ENCODE assay signal across 9 cellular contexts in the genomic region with DNA sequence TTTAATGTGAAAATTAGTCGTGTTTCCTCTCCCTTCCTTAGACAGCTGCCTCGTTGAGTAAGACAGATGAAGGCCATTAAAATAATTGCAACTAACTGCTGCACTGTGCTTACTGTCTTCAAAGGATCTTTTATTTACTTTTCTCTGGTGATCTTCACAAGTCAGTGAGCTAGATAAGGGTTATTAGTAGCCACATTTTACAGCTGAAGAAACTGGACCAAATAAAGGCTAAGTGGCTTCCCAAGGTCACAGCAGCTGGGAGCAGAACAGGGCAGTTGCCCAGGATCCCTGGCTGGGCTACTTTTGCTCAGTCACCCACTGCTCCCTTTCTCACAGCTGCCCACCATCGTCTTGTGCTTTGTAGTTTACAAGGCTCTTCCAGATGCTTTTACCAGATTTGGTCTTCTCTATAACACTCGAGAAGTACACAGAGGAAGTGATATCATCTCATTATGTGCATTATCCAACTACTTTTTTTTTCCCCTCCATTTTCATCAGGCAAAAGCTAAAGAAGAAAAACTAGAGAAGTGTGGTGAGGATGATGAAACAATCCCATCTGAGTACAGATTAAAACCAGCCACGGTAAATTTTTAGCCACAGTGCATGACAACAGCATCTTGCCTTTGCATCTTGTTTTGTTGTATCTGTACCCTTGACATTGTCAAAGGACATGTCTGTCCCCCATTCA.
DNase-seq lines count a peak whose midpoint lies in the region; ATAC-seq and TF ChIP-seq lines count a peak whose summit lies in the region.
"Had no signal": no experiment of that assay in that cellular context is flagged by ENCODE, and none has a peak within 500 bp of the region (broad histone marks: within the 10 kb centered on the region; RNA-seq: fewer than 3 reads in every experiment).

No MANE protein-coding gene starts in this region.

- no peak for TF ChIP-seq POLR2A in stomach (IDR thresholded peaks at IDR 0.05)

- TF ChIP-seq EP300 in stomach (IDR thresholded peaks at IDR 0.05) = no peak

- 50 to 61% (median 55%) methylated on average over 5 of the region's 5 CpGs for WGBS in stomach, 5 donors

- H3K4me3 ChIP-seq in A673 (ENCODE audit: low read depth, low read length, poor library complexity, severe bottlenecking) = no peak overlapping the region
- H3K4me3 ChIP-seq in stomach = no peak overlapping the region

- intact Hi-C loops in A673 (cut with micrococcal nuclease; ENCODE audit: unreplicated experiment) = loop anchor here (5.0 kb wide), 1 partner anchor 134 kb away; no protein-coding TSS in a partner anchor
- intact Hi-C loops in stomach (cut with DNase I; ENCODE audit: low total_unique reads) = no loop called here

- DNase-seq in A673 (ENCODE audit: low spot score) (peak; percentile 76), COR-L47 (lab: John Stamatoyannopoulos, UW) (peak; percentile 13), left kidney (ENCODE audit: low read depth, low spot score) (peak; percentile 50), stomach (no peak)
- DNase-seq: NCI-H1694 treated with DMSO at 0.1 percent for 48 hours had no signal

- H3K27ac ChIP-seq in A673 (ENCODE audit: low read depth, low read length, poor library complexity, severe bottlenecking) = peak overlapping the region; percentile 89
- H3K27ac ChIP-seq in VCaP = peak overlapping the region; percentile 65
- peak overlapping the region in 1 of 5 donors; percentile 12 for H3K27ac ChIP-seq in stomach

- H3K36me3 ChIP-seq in A673 (ENCODE audit: insufficient read depth, low read length, poor library complexity, severe bottlenecking) = peaks cover 13% of the 10 kb centered on the region
- peaks cover 78 to 100% (median 99%) of the 10 kb centered on the region in 4 donors for H3K36me3 ChIP-seq in stomach

- H3K4me1 ChIP-seq in A673 (ENCODE audit: insufficient read depth, low read length, poor library complexity, severe bottlenecking) = peaks cover 33% of the 10 kb centered on the region
- peaks cover 0 to 28% (median 10%) of the 10 kb centered on the region in 4 donors for H3K4me1 ChIP-seq in stomach

- no peak for TF ChIP-seq CTCF in A673 (conservative IDR thresholded peaks at IDR 0.05; ENCODE audit: low read depth, low read length)
- no peak for TF ChIP-seq CTCF in VCaP (conservative IDR thresholded peaks at IDR 0.05)
- no peak for TF ChIP-seq CTCF in stomach (IDR thresholded peaks at IDR 0.05)

- no peak for ATAC-seq in HG03159 (IDR thresholded peaks at IDR 0.05; ENCODE audit: unreplicated experiment)
- ATAC-seq in GM18498 (IDR thresholded peaks at IDR 0.05; ENCODE audit: unreplicated experiment) = no peak
- no peak for ATAC-seq in HG03565 (IDR thresholded peaks at IDR 0.05; ENCODE audit: unreplicated experiment)

- no TSS peak for BruUV-seq in A673 (replicated peaks; lab: Mats Ljungman, UMichigan)

- H3K9me3 ChIP-seq in A673 (ENCODE audit: low read depth, low read length, poor library complexity, severe bottlenecking) (no peaks in the 10 kb centered on the region), stomach (no peaks in the 10 kb centered on the region)

- CTCF ChIA-PET in A673 (lab: Charles Lee) = no interaction called here

- H3K27me3 ChIP-seq in A673 (replicated peaks; ENCODE audit: insufficient read depth, low read depth, low read length, poor library complexity) = no peaks in the 10 kb centered on the region
- H3K27me3 ChIP-seq in stomach = no peaks in the 10 kb centered on the region

- POLR2A ChIA-PET in A673 (lab: Charles Lee; ENCODE audit: low non-redundant PET) = no interaction called here
